In the genomic region with DNA sequence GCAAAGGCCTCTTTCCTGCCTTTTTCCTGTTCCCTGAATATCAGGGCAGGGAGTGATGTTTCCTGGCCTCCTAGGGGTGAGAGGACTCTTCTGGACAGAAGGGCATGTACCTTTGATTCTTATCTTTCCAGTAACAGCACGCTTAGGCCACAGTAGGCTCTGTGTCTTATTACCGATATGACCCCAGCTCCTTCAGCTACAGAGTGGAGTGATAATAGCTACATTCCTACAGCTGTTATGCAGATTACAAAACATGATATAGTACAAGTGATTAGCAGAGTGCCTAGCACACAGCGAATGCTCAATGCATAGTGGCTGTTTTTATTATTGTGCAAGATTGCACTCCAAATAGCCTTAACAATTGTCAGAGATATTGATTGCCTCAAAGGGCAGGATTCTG, we compare ENCODE assay signal across 21 cellular contexts.
"Had no signal": no experiment of that assay in that cellular context is flagged by ENCODE, and none has a peak within 500 bp of the region (broad histone marks: within the 10 kb centered on the region; RNA-seq: fewer than 3 reads in every experiment).

No MANE protein-coding gene starts in this region.

- H3K27me3 ChIP-seq: colonic mucosa, esophagus squamous epithelium, gastrocnemius medialis had no signal

- H3K9me3 ChIP-seq: colonic mucosa, esophagus squamous epithelium, gastrocnemius medialis, lower lobe of right lung had no signal

- H3K27ac Mint-ChIP-seq: dendritic cell treated with granulocyte-macrophage colony-stimulating factor and Interleukin-4, amounts not matched to agents 40 ng/mL and 50 ng/mL, for 4 days; effector memory CD8-positive, alpha-beta T cell; endodermal cell had no signal

- H3K4me1 ChIP-seq: colonic mucosa, esophagus squamous epithelium, gastrocnemius medialis, lower lobe of right lung had no signal

- H3K36me3 ChIP-seq: colonic mucosa, esophagus squamous epithelium, gastrocnemius medialis, heart right ventricle, lower lobe of right lung had no signal

- DNase-seq: colonic mucosa; cortex of kidney; effector CD8-positive, alpha-beta T cell; effector memory CD8-positive, alpha-beta T cell; endodermal cell; erythroblast; esophagus squamous epithelium; foreskin fibroblast; gastrocnemius medialis; glutamatergic neuron; heart right ventricle; hippocampal formation; left colon; left ventricle myocardium superior; lower lobe of right lung; mesenchymal stem cell; midbrain had no signal

- ATAC-seq: effector memory CD8-positive, alpha-beta T cell; esophagus mucosa; gastrocnemius medialis; heart right ventricle; left colon; left lobe of liver; lower lobe of right lung had no signal

- H3K27ac ChIP-seq: colonic mucosa, epithelial cell of prostate, esophagus squamous epithelium, gastrocnemius medialis, heart right ventricle, lower lobe of right lung had no signal

- H3K4me3 ChIP-seq: colonic mucosa, esophagus squamous epithelium, gastrocnemius medialis, heart right ventricle, lower lobe of right lung had no signal

- H3K4me3 Mint-ChIP-seq: dendritic cell treated with granulocyte-macrophage colony-stimulating factor and Interleukin-4, amounts not matched to agents 40 ng/mL and 50 ng/mL, for 4 days; effector memory CD8-positive, alpha-beta T cell; endodermal cell had no signal

- H3K9me3 Mint-ChIP-seq: dendritic cell treated with granulocyte-macrophage colony-stimulating factor and Interleukin-4, amounts not matched to agents 40 ng/mL and 50 ng/mL, for 4 days; endodermal cell had no signal
